ENCODE assay signal across 8 cellular contexts in genomic region chr5:33439905-33440481, GRCh38. TPM values are rescaled to one million over a fixed set of nuclear protein-coding genes. Genes with fewer than 3 reads are reported as not detected.
DNase-seq lines count a peak whose midpoint lies in the region; ATAC-seq and TF ChIP-seq lines count a peak whose summit lies in the region.

No MANE protein-coding gene starts in this region.

- peak overlapping the region; percentile 77 to 97 (median 93) for H3K27ac ChIP-seq in BLaER1 treated with 17β-estradiol and CSF1 and Interleukin-3, amounts not matched to agents 10 nM and 100 nM
- peak overlapping the region; percentile 97 for H3K27ac ChIP-seq in HUES64 (ENCODE audit: low read depth, low read length)
- peak overlapping the region; percentile 90 for H3K27ac ChIP-seq in naive thymus-derived CD4-positive, alpha-beta T cell (ENCODE audit: low read depth, low read length)

- no peaks in the 10 kb centered on the region for H3K27me3 ChIP-seq in BLaER1 treated with 17β-estradiol and CSF1 and Interleukin-3, amounts not matched to agents 10 nM and 100 nM
- no peaks in the 10 kb centered on the region for H3K27me3 ChIP-seq in HUES64 (ENCODE audit: insufficient read depth, low read length)
- no peaks in the 10 kb centered on the region for H3K27me3 ChIP-seq in naive thymus-derived CD4-positive, alpha-beta T cell (ENCODE audit: control insufficient read depth in 2 of 2, insufficient read depth in 2 of 2, low read length in 2 of 2)

- H3K27ac Mint-ChIP-seq in naive thymus-derived CD4-positive, alpha-beta T cell, result no peak overlapping the region

- POLR2A ChIA-PET in naive thymus-derived CD4-positive, alpha-beta T cell (lab: Charles Lee), result interaction anchor here (0.8 to 1.4 kb wide), 3 partner anchors 419 to 582 kb away, joined by 3 to 8 read pairs (median 4); partner anchors contain the start of gene AMACR

- peaks cover 19 to 31% (median 24%) of the 10 kb centered on the region in 7 donors for H3K4me1 Mint-ChIP-seq in naive thymus-derived CD4-positive, alpha-beta T cell

- no peak overlapping the region for H3K4me3 Mint-ChIP-seq in naive thymus-derived CD4-positive, alpha-beta T cell

- peaks cover 11 to 27% (median 22%) of the 10 kb centered on the region in 11 experiments; a peak in 21 of 22 replicates for H3K36me3 ChIP-seq in BLaER1 treated with 17β-estradiol and CSF1 and Interleukin-3, amounts not matched to agents 10 nM and 100 nM
- peaks cover 20% of the 10 kb centered on the region for H3K36me3 ChIP-seq in HUES64 (ENCODE audit: insufficient read depth, low read length)
- peaks cover 0 to 12% (median 0%) of the 10 kb centered on the region in 3 experiments for H3K36me3 ChIP-seq in naive thymus-derived CD4-positive, alpha-beta T cell (ENCODE audit: control insufficient read depth in 2 of 3, insufficient read depth in 3 of 3, low read length in 3 of 3)

- intact Hi-C loops in naive thymus-derived CD4-positive, alpha-beta T cell (cut with micrococcal nuclease), result loop anchor here (1.0 to 10.0 kb wide), 20 partner anchors 205 to 1908 kb away; partner anchors contain the start of genes C5orf22 (in 2 of the 2), DNAJC21 (in 2 of the 2), DROSHA (in 2 of the 2) and SUB1 (in 2 of the 2)

- H3K4me1 ChIP-seq in BLaER1 treated with 17β-estradiol and CSF1 and Interleukin-3, amounts not matched to agents 10 nM and 100 nM, result peaks cover 20 to 44% (median 28%) of the 10 kb centered on the region in 10 experiments
- H3K4me1 ChIP-seq in HUES64 (ENCODE audit: insufficient read depth, low read length), result peaks cover 25% of the 10 kb centered on the region
- peaks cover 15 to 16% of the 10 kb centered on the region in 2 donors for H3K4me1 ChIP-seq in naive thymus-derived CD4-positive, alpha-beta T cell (ENCODE audit: control insufficient read depth in 2 of 2, insufficient read depth in 2 of 2, low read length in 2 of 2)

- TF ChIP-seq CTCF in choroid plexus epithelial cell (conservative IDR thresholded peaks at IDR 0.05; ENCODE audit: low read depth, low read length), result no peak

- peaks cover 23 to 38% (median 35%) of the 10 kb centered on the region in 11 experiments; a peak in 21 of 22 replicates for H4K20me1 ChIP-seq in BLaER1 treated with 17β-estradiol and CSF1 and Interleukin-3, amounts not matched to agents 10 nM and 100 nM

- WGBS in HUES64, result 3% methylated on average over 18 of the region's 18 CpGs

- no peak for ATAC-seq in naive thymus-derived CD4-positive, alpha-beta T cell
- ATAC-seq in GM18511 (IDR thresholded peaks at IDR 0.05; ENCODE audit: unreplicated experiment) (no peak), HG03159 (IDR thresholded peaks at IDR 0.05; ENCODE audit: unreplicated experiment) (no peak), GM18907 (IDR thresholded peaks at IDR 0.05; ENCODE audit: unreplicated experiment) (no peak), GM19035 (IDR thresholded peaks at IDR 0.05; ENCODE audit: unreplicated experiment) (no peak)

- CTCF ChIA-PET in naive thymus-derived CD4-positive, alpha-beta T cell (lab: Charles Lee), result no interaction called here

- H3K9me3 Mint-ChIP-seq in naive thymus-derived CD4-positive, alpha-beta T cell, result no peaks in the 10 kb centered on the region

- peak overlapping the region; percentile 72 to 85 (median 82) for H3K4me3 ChIP-seq in BLaER1 treated with 17β-estradiol and CSF1 and Interleukin-3, amounts not matched to agents 10 nM and 100 nM
- H3K4me3 ChIP-seq in HUES64 (ENCODE audit: low read length) (peak overlapping the region; percentile 83), choroid plexus epithelial cell (ENCODE audit: low read depth, low read length) (peak overlapping the region; percentile 89)
- H3K4me3 ChIP-seq in naive thymus-derived CD4-positive, alpha-beta T cell (ENCODE audit: low read length), result peak overlapping the region; percentile 96

- H3K9ac ChIP-seq in BLaER1 treated with 17β-estradiol and CSF1 and Interleukin-3, amounts not matched to agents 10 nM and 100 nM, result peak overlapping the region; percentile 83 to 96 (median 91)
- peak overlapping the region; percentile 97 for H3K9ac ChIP-seq in HUES64 (ENCODE audit: low read depth, low read length)

- no peaks in the 10 kb centered on the region for H3K9me3 ChIP-seq in BLaER1 treated with 17β-estradiol and CSF1 and Interleukin-3, amounts not matched to agents 10 nM and 100 nM (replicated peaks in 1 of 11)
- H3K9me3 ChIP-seq in HUES64 (ENCODE audit: insufficient read depth, low read depth, low read length), result no peaks in the 10 kb centered on the region
- no peaks in the 10 kb centered on the region for H3K9me3 ChIP-seq in naive thymus-derived CD4-positive, alpha-beta T cell (ENCODE audit: control insufficient read depth in 2 of 3, low read length in 3 of 3)

- peaks cover 0 to 9% (median 5%) of the 10 kb centered on the region in 5 donors for H3K36me3 Mint-ChIP-seq in naive thymus-derived CD4-positive, alpha-beta T cell

- no peaks in the 10 kb centered on the region for H3K27me3 Mint-ChIP-seq in naive thymus-derived CD4-positive, alpha-beta T cell

- H3K4me2 ChIP-seq in BLaER1 treated with 17β-estradiol and CSF1 and Interleukin-3, amounts not matched to agents 10 nM and 100 nM, result peak overlapping the region; percentile 71 to 91 (median 84)

- no peak for DNase-seq in choroid plexus epithelial cell (ENCODE audit: low read depth)
- DNase-seq in naive thymus-derived CD4-positive, alpha-beta T cell, result no peak

RNA-seq across cellular contexts. Expression of gene TARS1, which starts 0.8 kb away (rescaled TPM):
- polyA plus RNA-seq in HUES64 (2013, experiment 1 of 2), result 259 TPM
- 260 TPM for polyA plus RNA-seq in HUES64 (2013, experiment 2 of 2)
- 100 to 1,000 TPM in 1 of 5 experiments, 10 to 100 TPM in 4; 29.7 to 153 (median 87.0) TPM for total RNA-seq in naive thymus-derived CD4-positive, alpha-beta T cell
- 10 to 100 TPM; 58.5 to 60.0 TPM for polyA plus RNA-seq in naive thymus-derived CD4-positive, alpha-beta T cell
